32 cellular contexts compared by ENCODE assay signal in genomic region chr5:74422030-74422429, GRCh38.
"Had no signal": no experiment of that assay in that cellular context is flagged by ENCODE, and none has a peak within 500 bp of the region (broad histone marks: within the 10 kb centered on the region; RNA-seq: fewer than 3 reads in every experiment).

No MANE protein-coding gene starts in this region.

- DNase-seq: naive thymus-derived CD8-positive, alpha-beta T cell; nephron progenitor cell; occipital lobe; ovary; posterior cingulate gyrus; psoas muscle; right cardiac atrium; right lobe of liver; spleen; stimulated activated CD4-positive, alpha-beta T cell treated with anti-CD3 and anti-CD28 coated beads, Interleukin-12 subunit alpha, Interleukin-12 subunit beta, amount 100 ng/mL, for 4 hours; stimulated activated CD4-positive, alpha-beta T cell treated with anti-CD3 and anti-CD28 coated beads, Interleukin-1b, Interleukin-23, amount 100 ng/mL, for 48 hours; stimulated activated CD4-positive, alpha-beta T cell treated with anti-CD3 and anti-CD28 coated beads, Interleukin-4, amount 100 ng/mL, for 1 hour; stimulated activated CD4-positive, alpha-beta T cell treated with anti-CD3 and anti-CD28 coated beads, Interleukin-4, amount 100 ng/mL, for 4 hours; stimulated activated CD8-positive, alpha-beta memory T cell treated with anti-CD3 and anti-CD28 coated beads, Interleukin-4, amount 100 ng/mL, for 48 hours; stimulated activated naive CD4-positive, alpha-beta T cell; stimulated activated naive CD8-positive, alpha-beta T cell treated with anti-CD3 and anti-CD28 coated beads, Interleukin-15, amount 100 ng/mL, for 72 hours; stimulated activated naive CD8-positive, alpha-beta T cell treated with anti-CD3 and anti-CD28 coated beads, Interleukin-15, Interleukin-2, amounts not matched to agents 100 U/mL and 50 U/mL, for 24 hours; substantia nigra; testis; tibial artery; transverse colon; upper lobe of right lung; uterus had no signal

- ATAC-seq: naive thymus-derived CD8-positive, alpha-beta T cell; psoas muscle; right cardiac atrium; stimulated activated memory B cell treated with anti-CD40 and anti-IgM and Interleukin-4, amounts not matched to agents 10 μg/mL and 1 μg/mL and 100 μg/mL, for 72 hours; stimulated activated naive CD8-positive, alpha-beta T cell treated with anti-CD3 and anti-CD28 coated beads, Interleukin-15, amount 100 ng/mL, for 72 hours; stimulated activated naive CD8-positive, alpha-beta T cell treated with anti-CD3 and anti-CD28 coated beads, Interleukin-15, Interleukin-2, amounts not matched to agents 100 U/mL and 50 U/mL, for 24 hours had no signal

- H3K27ac Mint-ChIP-seq: naive thymus-derived CD8-positive, alpha-beta T cell; natural killer cell treated with Interleukin-12 subunit alpha and Interleukin-12 subunit beta and Interleukin-15 and Interleukin-18, amount 100 ng/mL, for 72 hours; nephron progenitor cell; progenitor cell of endocrine pancreas; stimulated activated memory B cell treated with anti-CD40 and anti-IgM and Interleukin-4, amounts not matched to agents 10 μg/mL and 1 μg/mL and 100 μg/mL, for 72 hours; stimulated activated naive CD8-positive, alpha-beta T cell treated with anti-CD3 and anti-CD28 coated beads, Interleukin-15, amount 100 ng/mL, for 72 hours; type B pancreatic cell had no signal

- H3K4me1 ChIP-seq: spleen, suprapubic skin, tibial artery, upper lobe of right lung, uterus had no signal

- H2AFZ ChIP-seq: parathyroid adenoma had no signal

- H3K4me3 Mint-ChIP-seq: naive thymus-derived CD8-positive, alpha-beta T cell; natural killer cell treated with Interleukin-12 subunit alpha and Interleukin-12 subunit beta and Interleukin-15 and Interleukin-18, amount 100 ng/mL, for 72 hours; nephron progenitor cell; neural crest cell; stimulated activated memory B cell treated with anti-CD40 and anti-IgM and Interleukin-4, amounts not matched to agents 10 μg/mL and 1 μg/mL and 100 μg/mL, for 72 hours; stimulated activated naive CD8-positive, alpha-beta T cell treated with anti-CD3 and anti-CD28 coated beads, Interleukin-15, amount 100 ng/mL, for 72 hours; type B pancreatic cell had no signal

- H3K4me2 ChIP-seq: smooth muscle cell had no signal

- H3K36me3 ChIP-seq: ovary, right lobe of liver, spleen, suprapubic skin, tibial artery, transverse colon, upper lobe of right lung, uterus had no signal

- H3K4me1 Mint-ChIP-seq: naive thymus-derived CD8-positive, alpha-beta T cell had no signal

- H3K79me2 ChIP-seq: parathyroid adenoma had no signal

- H3K9ac ChIP-seq: parathyroid adenoma had no signal

- H3K36me3 Mint-ChIP-seq: naive thymus-derived CD8-positive, alpha-beta T cell; natural killer cell treated with Interleukin-12 subunit alpha and Interleukin-12 subunit beta and Interleukin-15 and Interleukin-18, amount 100 ng/mL, for 72 hours; type B pancreatic cell had no signal

- H3K9me3 Mint-ChIP-seq: naive thymus-derived CD8-positive, alpha-beta T cell; natural killer cell treated with Interleukin-12 subunit alpha and Interleukin-12 subunit beta and Interleukin-15 and Interleukin-18, amount 100 ng/mL, for 72 hours; nephron progenitor cell; stimulated activated naive CD8-positive, alpha-beta T cell treated with anti-CD3 and anti-CD28 coated beads, Interleukin-15, amount 100 ng/mL, for 72 hours; type B pancreatic cell had no signal

- H3K27me3 ChIP-seq: ovary, right lobe of liver, spleen, suprapubic skin, testis, tibial artery, transverse colon, upper lobe of right lung, uterus had no signal

- H3K27ac ChIP-seq: ovary, parathyroid adenoma, psoas muscle, right lobe of liver, skin epidermis, spleen, suprapubic skin, testis, tibial artery, transverse colon, upper lobe of right lung, uterus had no signal

- H3K27me3 Mint-ChIP-seq: progenitor cell of endocrine pancreas, type B pancreatic cell had no signal

- H3K4me3 ChIP-seq: ovary, psoas muscle, right lobe of liver, skin epidermis, smooth muscle cell, spleen, suprapubic skin, testis, tibial artery, transverse colon, upper lobe of right lung, uterus had no signal

- H3K9me3 ChIP-seq: ovary, psoas muscle, right lobe of liver, spleen, suprapubic skin, testis, tibial artery, transverse colon, upper lobe of right lung, uterus had no signal
